In the genomic region with DNA sequence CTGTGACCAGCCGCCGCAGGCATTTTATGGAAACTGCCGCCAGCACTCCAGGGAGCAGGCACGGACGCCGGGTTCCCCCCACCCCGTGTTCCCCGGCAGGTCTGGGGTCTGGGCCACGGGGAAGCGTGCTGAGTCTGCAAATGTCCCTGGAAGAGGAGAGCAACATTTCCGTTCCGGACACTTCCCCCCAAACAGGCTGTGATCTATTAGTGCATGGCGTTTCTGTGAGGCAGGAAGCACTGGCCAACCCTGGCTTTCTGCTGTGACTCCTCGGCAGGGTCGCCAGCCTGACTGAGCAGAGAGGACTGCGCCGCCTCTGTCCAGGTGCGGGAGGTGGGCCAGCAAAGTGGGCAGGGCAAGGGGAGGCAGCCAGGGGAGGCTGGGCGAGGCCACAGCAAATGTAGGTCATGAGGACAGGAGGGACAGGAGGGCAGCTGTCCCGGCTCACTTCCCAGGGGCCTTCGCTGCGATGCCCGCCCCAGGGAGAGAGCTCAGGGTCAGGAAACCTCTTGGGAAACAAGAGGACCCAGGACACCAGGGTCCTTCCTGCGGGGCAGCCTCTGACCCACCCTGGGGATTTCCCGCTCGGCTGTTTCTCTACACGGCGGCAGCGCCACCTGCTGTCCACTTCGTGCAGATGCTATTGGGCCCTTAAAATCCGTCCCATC, we compare ENCODE assay signal across 8 cellular contexts. TPM values are rescaled to one million over a fixed set of nuclear protein-coding genes. Genes with fewer than 3 reads are reported as not detected.
DNase-seq lines count a peak whose midpoint lies in the region; ATAC-seq and TF ChIP-seq lines count a peak whose summit lies in the region.

No MANE protein-coding gene starts in this region.

- DNase-seq in NCI-H2171 treated with DMSO at 0.1 percent for 48 hours (lab: John Stamatoyannopoulos, UW), result peak; percentile 54
- no peak for DNase-seq in NCI-H2171 (lab: John Stamatoyannopoulos, UW)
- peak; percentile 38 for DNase-seq in NCI-H1105 treated with DMSO at 0.1 percent for 48 hours (lab: John Stamatoyannopoulos, UW)
- DNase-seq in activated CD8-positive, alpha-beta T cell treated with anti-CD3 and anti-CD28 coated beads for 36 hours, result peak; percentile 59
- peak; percentile 29 to 38 (median 36) for DNase-seq in effector memory CD8-positive, alpha-beta T cell
- DNase-seq in myocyte (ENCODE audit: low read depth), result peak; percentile 61
- DNase-seq in stimulated activated effector memory CD8-positive, alpha-beta T cell treated with anti-CD3 and anti-CD28 coated beads, Interleukin-12 subunit alpha, Interleukin-12 subunit beta, amount 100 ng/mL, for 72 hours (ENCODE audit: low spot score in 2 of 2), result peak; percentile 37 to 73
- no peak for DNase-seq in lower leg skin (ENCODE audit: low spot score in 2 of 2)

- peak; percentile 47 for ATAC-seq in activated CD8-positive, alpha-beta T cell treated with anti-CD3 and anti-CD28 coated beads for 36 hours
- ATAC-seq in effector memory CD8-positive, alpha-beta T cell (replicated peaks), result peak; percentile 63
- peak; percentile 47 for ATAC-seq in stimulated activated effector memory CD8-positive, alpha-beta T cell treated with anti-CD3 and anti-CD28 coated beads, Interleukin-12 subunit alpha, Interleukin-12 subunit beta, amount 100 ng/mL, for 72 hours

- WGBS in lower leg skin, 2 donors, result 6 to 18% methylated on average over 20 to 27 of the region's 31 CpGs

- H3K4me3 ChIP-seq in lower leg skin (ENCODE audit: low read depth, poor library complexity, severe bottlenecking), result no peak overlapping the region

- TF ChIP-seq POLR2A in lower leg skin (IDR thresholded peaks at IDR 0.05), result no peak

- intact Hi-C loops in activated CD8-positive, alpha-beta T cell treated with anti-CD3 and anti-CD28 coated beads for 36 hours (cut with micrococcal nuclease), result loop anchor here (2.0 to 5.0 kb wide), 2 partner anchors 177 to 447 kb away; no protein-coding TSS in a partner anchor
- intact Hi-C loops in lower leg skin (cut with DNase I; ENCODE audit: low total_unique reads), result loop anchor here (5.0 kb wide), 2 partner anchors 177 to 447 kb away; no protein-coding TSS in a partner anchor

- TF ChIP-seq CTCF in activated CD8-positive, alpha-beta T cell treated with anti-CD3 and anti-CD28 coated beads for 36 hours (IDR thresholded peaks at IDR 0.05), result peak; percentile 97
- TF ChIP-seq CTCF in lower leg skin (IDR thresholded peaks at IDR 0.05), result peak in 1 of 3 donors; percentile 38

- CTCF ChIA-PET in activated CD8-positive, alpha-beta T cell treated with anti-CD3 and anti-CD28 coated beads for 36 hours (lab: Charles Lee), result interaction anchor here (0.6 to 2.1 kb wide), 7 partner anchors 12 to 698 kb away, joined by 3 to 7 read pairs (median 4); no protein-coding TSS in a partner anchor

- POLR2A ChIA-PET in activated CD8-positive, alpha-beta T cell treated with anti-CD3 and anti-CD28 coated beads for 36 hours (lab: Charles Lee), result no interaction called here

- H3K27ac Mint-ChIP-seq in activated CD8-positive, alpha-beta T cell treated with anti-CD3 and anti-CD28 coated beads for 36 hours, result no peak overlapping the region
- H3K27ac Mint-ChIP-seq in effector memory CD8-positive, alpha-beta T cell, result no peak overlapping the region
- H3K27ac Mint-ChIP-seq in stimulated activated effector memory CD8-positive, alpha-beta T cell treated with anti-CD3 and anti-CD28 coated beads, Interleukin-12 subunit alpha, Interleukin-12 subunit beta, amount 100 ng/mL, for 72 hours, result peak overlapping the region; percentile 29

- no peaks in the 10 kb centered on the region for H3K4me1 Mint-ChIP-seq in activated CD8-positive, alpha-beta T cell treated with anti-CD3 and anti-CD28 coated beads for 36 hours (ENCODE audit: low read depth)
- peaks cover 5 to 12% of the 10 kb centered on the region in 2 donors for H3K4me1 Mint-ChIP-seq in effector memory CD8-positive, alpha-beta T cell (ENCODE audit: low read depth in 2 of 2)
- peaks cover 13% of the 10 kb centered on the region for H3K4me1 Mint-ChIP-seq in stimulated activated effector memory CD8-positive, alpha-beta T cell treated with anti-CD3 and anti-CD28 coated beads, Interleukin-12 subunit alpha, Interleukin-12 subunit beta, amount 100 ng/mL, for 72 hours

- H3K27me3 Mint-ChIP-seq in activated CD8-positive, alpha-beta T cell treated with anti-CD3 and anti-CD28 coated beads for 36 hours, result peaks cover 54% of the 10 kb centered on the region
- H3K27me3 Mint-ChIP-seq in effector memory CD8-positive, alpha-beta T cell, result peaks cover 44 to 83% of the 10 kb centered on the region in 2 donors

- no peak overlapping the region for H3K4me3 Mint-ChIP-seq in activated CD8-positive, alpha-beta T cell treated with anti-CD3 and anti-CD28 coated beads for 36 hours
- peak overlapping the region; percentile 58 to 60 for H3K4me3 Mint-ChIP-seq in effector memory CD8-positive, alpha-beta T cell
- H3K4me3 Mint-ChIP-seq in stimulated activated effector memory CD8-positive, alpha-beta T cell treated with anti-CD3 and anti-CD28 coated beads, Interleukin-12 subunit alpha, Interleukin-12 subunit beta, amount 100 ng/mL, for 72 hours, result peak overlapping the region; percentile 48

- H3K36me3 Mint-ChIP-seq in activated CD8-positive, alpha-beta T cell treated with anti-CD3 and anti-CD28 coated beads for 36 hours (ENCODE audit: low read depth), result no peaks in the 10 kb centered on the region
- no peaks in the 10 kb centered on the region for H3K36me3 Mint-ChIP-seq in effector memory CD8-positive, alpha-beta T cell (ENCODE audit: insufficient read depth)
- no peaks in the 10 kb centered on the region for H3K36me3 Mint-ChIP-seq in stimulated activated effector memory CD8-positive, alpha-beta T cell treated with anti-CD3 and anti-CD28 coated beads, Interleukin-12 subunit alpha, Interleukin-12 subunit beta, amount 100 ng/mL, for 72 hours

- H3K9me3 Mint-ChIP-seq in activated CD8-positive, alpha-beta T cell treated with anti-CD3 and anti-CD28 coated beads for 36 hours, result no peaks in the 10 kb centered on the region
- no peaks in the 10 kb centered on the region for H3K9me3 Mint-ChIP-seq in effector memory CD8-positive, alpha-beta T cell
- no peaks in the 10 kb centered on the region for H3K9me3 Mint-ChIP-seq in stimulated activated effector memory CD8-positive, alpha-beta T cell treated with anti-CD3 and anti-CD28 coated beads, Interleukin-12 subunit alpha, Interleukin-12 subunit beta, amount 100 ng/mL, for 72 hours

RNA-seq across cellular contexts. Expression of a gene that starts 9.5 kb away (rescaled TPM):
- not detected for total RNA-seq in activated CD8-positive, alpha-beta T cell treated with anti-CD3 and anti-CD28 coated beads for 36 hours
- not detected in 2 replicates for total RNA-seq in myocyte
- polyA plus RNA-seq in myocyte (2012), result not detected
- total RNA-seq in lower leg skin, result under 1 TPM in 2 of 4 donors, not detected in 2; 0.10 to 0.45 TPM

RNA-seq across cellular contexts. Expression of a gene that starts 35.3 kb away (rescaled TPM):
- 10 to 100 TPM; 19.3 to 22.3 TPM for total RNA-seq in activated CD8-positive, alpha-beta T cell treated with anti-CD3 and anti-CD28 coated beads for 36 hours
- total RNA-seq in myocyte (13.0 and 17.9 TPM in 2 replicates), lower leg skin (10 to 100 TPM; 14.5 to 34.8 (median 25.5) TPM)
- polyA plus RNA-seq in myocyte (2012), result 14.5 TPM

RNA-seq across cellular contexts. Expression of a gene that starts 46.8 kb away (rescaled TPM):
- total RNA-seq in activated CD8-positive, alpha-beta T cell treated with anti-CD3 and anti-CD28 coated beads for 36 hours, result not detected
- total RNA-seq in myocyte (0.45 and 1.0 TPM in 2 replicates), lower leg skin (under 1 TPM in 3 of 4 donors, not detected in 1; 0.16 to 0.32 (median 0.17) TPM)
- polyA plus RNA-seq in myocyte (2012), result 4.0 TPM

RNA-seq across cellular contexts. Expression of a gene that starts 58.6 kb away (rescaled TPM):
- not detected for total RNA-seq in activated CD8-positive, alpha-beta T cell treated with anti-CD3 and anti-CD28 coated beads for 36 hours
- total RNA-seq in myocyte, result 0.67 and 1.5 TPM in 2 replicates
- 0.50 TPM for polyA plus RNA-seq in myocyte (2012)
- under 1 TPM in 2 of 4 donors, not detected in 2; 0.23 to 0.49 TPM for total RNA-seq in lower leg skin

Comparison
In these comparisons a context has a peak if more than half of its experiments do, and no peak if none do; other contexts are left out.
1. DNase-seq: peak in NCI-H2171 treated with DMSO at 0.1 percent for 48 hours (single experiment), NCI-H1105 treated with DMSO at 0.1 percent for 48 hours (single experiment), activated CD8-positive, alpha-beta T cell treated with anti-CD3 and anti-CD28 coated beads for 36 hours (single experiment), effector memory CD8-positive, alpha-beta T cell (3 of 3), myocyte (single experiment) and stimulated activated effector memory CD8-positive, alpha-beta T cell treated with anti-CD3 and anti-CD28 coated beads, Interleukin-12 subunit alpha, Interleukin-12 subunit beta, amount 100 ng/mL, for 72 hours (2 of 2); none in NCI-H2171 (single experiment) and lower leg skin (0 of 2).
2. Peak in every context shown above with its lines, with median percentiles within 50 percentile points of each other: ATAC-seq.